In genomic region chr2:46461716-46462171, GRCh38 we compare ENCODE assay signal across 9 cellular contexts. TPM values are rescaled to one million over a fixed set of nuclear protein-coding genes. Genes with fewer than 3 reads are reported as not detected.
A peak's percentile ranks its signal among the peaks of the same experiment; 100 is the strongest.
DNase-seq lines count a peak whose midpoint lies in the region; ATAC-seq and TF ChIP-seq lines count a peak whose summit lies in the region.
"Had no signal": no experiment of that assay in that cellular context is flagged by ENCODE, and none has a peak within 500 bp of the region (broad histone marks: within the 10 kb centered on the region; RNA-seq: fewer than 3 reads in every experiment).

No MANE protein-coding gene starts in this region.

- POLR2A ChIA-PET in activated CD4-positive, alpha-beta memory T cell treated with anti-CD3 and anti-CD28 coated beads, Interleukin-2, amount 10 ng/mL, durations not matched to agents 7 days and 5 days (lab: Charles Lee), result interaction anchor here (1.3 kb wide), 1 partner anchor 189 kb away, joined by 3 read pairs; no protein-coding TSS in a partner anchor

- CTCF ChIA-PET in activated CD4-positive, alpha-beta memory T cell treated with anti-CD3 and anti-CD28 coated beads, Interleukin-2, amount 10 ng/mL, durations not matched to agents 7 days and 5 days (lab: Charles Lee), result interaction anchor here (0.8 to 3.8 kb wide), 9 partner anchors 16 to 451 kb away, joined by 3 to 14 read pairs (median 4); no protein-coding TSS in a partner anchor

- H3K9me3 Mint-ChIP-seq in activated CD4-positive, alpha-beta memory T cell treated with anti-CD3 and anti-CD28 coated beads, Interleukin-2, amount 10 ng/mL, durations not matched to agents 7 days and 5 days, result no peaks in the 10 kb centered on the region
- H3K9me3 Mint-ChIP-seq in progenitor cell of endocrine pancreas (ENCODE audit: low read depth), result no peaks in the 10 kb centered on the region

- H3K36me3 Mint-ChIP-seq in activated CD4-positive, alpha-beta memory T cell treated with anti-CD3 and anti-CD28 coated beads, Interleukin-2, amount 10 ng/mL, durations not matched to agents 7 days and 5 days (ENCODE audit: low read depth), result no peaks in the 10 kb centered on the region
- no peaks in the 10 kb centered on the region for H3K36me3 Mint-ChIP-seq in progenitor cell of endocrine pancreas (ENCODE audit: insufficient read depth)

- TF ChIP-seq CTCF in progenitor cell of endocrine pancreas (IDR thresholded peaks at IDR 0.05; ENCODE audit: unreplicated experiment), result no peak
- TF ChIP-seq CTCF in GM10266 (IDR thresholded peaks at IDR 0.05; ENCODE audit: control insufficient read depth, insufficient read depth, low read depth, missing control alignments), result no peak

- ATAC-seq in GM19372 (IDR thresholded peaks at IDR 0.05; ENCODE audit: low read depth, unreplicated experiment), result peak; percentile 19
- ATAC-seq in HG03432 (IDR thresholded peaks at IDR 0.05; ENCODE audit: unreplicated experiment), result peak; percentile 54
- ATAC-seq in HG02938 (IDR thresholded peaks at IDR 0.05; ENCODE audit: unreplicated experiment), result no peak

- H3K27me3 Mint-ChIP-seq in activated CD4-positive, alpha-beta memory T cell treated with anti-CD3 and anti-CD28 coated beads, Interleukin-2, amount 10 ng/mL, durations not matched to agents 7 days and 5 days, result no peaks in the 10 kb centered on the region
- peaks cover 9% of the 10 kb centered on the region for H3K27me3 Mint-ChIP-seq in progenitor cell of endocrine pancreas

- H3K4me3 Mint-ChIP-seq in activated CD4-positive, alpha-beta memory T cell treated with anti-CD3 and anti-CD28 coated beads, Interleukin-2, amount 10 ng/mL, durations not matched to agents 7 days and 5 days, result no peak overlapping the region
- no peak overlapping the region for H3K4me3 Mint-ChIP-seq in progenitor cell of endocrine pancreas (ENCODE audit: low read depth)

- no peak for DNase-seq in activated CD4-positive, alpha-beta memory T cell treated with anti-CD3 and anti-CD28 coated beads, Interleukin-2, amount 10 ng/mL, durations not matched to agents 7 days and 5 days
- DNase-seq in progenitor cell of endocrine pancreas (ENCODE audit: low spot score, unreplicated experiment) (no peak), NCI-H2171 treated with DMSO at 0.1 percent for 48 hours (lab: John Stamatoyannopoulos, UW) (no peak), NCI-H2081 treated with DMSO at 0.1 percent for 48 hours (lab: John Stamatoyannopoulos, UW) (no peak), GM10266 (ENCODE audit: extremely low spot score) (no peak)

- peaks cover 16% of the 10 kb centered on the region for H3K4me1 Mint-ChIP-seq in activated CD4-positive, alpha-beta memory T cell treated with anti-CD3 and anti-CD28 coated beads, Interleukin-2, amount 10 ng/mL, durations not matched to agents 7 days and 5 days
- H3K4me1 Mint-ChIP-seq in progenitor cell of endocrine pancreas (ENCODE audit: low read depth), result peaks cover 3% of the 10 kb centered on the region

- H3K27ac Mint-ChIP-seq in activated CD4-positive, alpha-beta memory T cell treated with anti-CD3 and anti-CD28 coated beads, Interleukin-2, amount 10 ng/mL, durations not matched to agents 7 days and 5 days, result peak overlapping the region; percentile 12
- H3K27ac Mint-ChIP-seq in progenitor cell of endocrine pancreas, result peak overlapping the region; percentile 46

RNA-seq across cellular contexts. Expression of gene TMEM247, which starts 17.6 kb away (rescaled TPM):
- not detected for total RNA-seq in activated CD4-positive, alpha-beta memory T cell treated with anti-CD3 and anti-CD28 coated beads, Interleukin-2, amount 10 ng/mL, durations not matched to agents 7 days and 5 days
- total RNA-seq in progenitor cell of endocrine pancreas, result not detected in 2 replicates
- total RNA-seq: astrocyte had no signal
